ENCODE assay signal across 17 cellular contexts in genomic region chr13:74556002-74556551, GRCh38.
"Had no signal": no experiment of that assay in that cellular context is flagged by ENCODE, and none has a peak within 500 bp of the region (broad histone marks: within the 10 kb centered on the region; RNA-seq: fewer than 3 reads in every experiment).

No MANE protein-coding gene starts in this region.

- H3K27ac ChIP-seq: dorsolateral prefrontal cortex, stomach, testis, upper lobe of right lung, WERI-Rb-1 had no signal

- ATAC-seq: activated CD4-positive, alpha-beta T cell treated with anti-CD3 and anti-CD28 coated beads for 36 hours; activated CD8-positive, alpha-beta memory T cell treated with anti-CD3 and anti-CD28 coated beads, Interleukin-2, amount 10 ng/mL, durations not matched to agents 7 days and 5 days; left ventricle myocardium superior; natural killer cell treated with Interleukin-12 subunit alpha and Interleukin-12 subunit beta and Interleukin-15 and Interleukin-18, amount 100 ng/mL, for 72 hours; upper lobe of right lung had no signal

- H3K9me3 Mint-ChIP-seq: activated CD4-positive, alpha-beta memory T cell treated with anti-CD3 and anti-CD28 coated beads for 36 hours; activated T-helper 2 cell treated with anti-CD3 and anti-CD28 coated beads, Interferon-gamma antibody, Interleukin-2, Interleukin-4, amounts not matched to agents 10 μg/mL and 5 μg/mL and 100 μg/mL, durations not matched to agents 14 hours and 24 hours and 36 hours; natural killer cell treated with Interleukin-12 subunit alpha and Interleukin-12 subunit beta and Interleukin-15 and Interleukin-18, amount 100 ng/mL, for 72 hours had no signal

- H3K4me3 Mint-ChIP-seq: activated CD4-positive, alpha-beta memory T cell treated with anti-CD3 and anti-CD28 coated beads for 36 hours; activated CD4-positive, alpha-beta T cell treated with anti-CD3 and anti-CD28 coated beads for 36 hours; activated CD8-positive, alpha-beta memory T cell treated with anti-CD3 and anti-CD28 coated beads, Interleukin-2, amount 10 ng/mL, durations not matched to agents 7 days and 5 days; natural killer cell treated with Interleukin-12 subunit alpha and Interleukin-12 subunit beta and Interleukin-15 and Interleukin-18, amount 100 ng/mL, for 72 hours had no signal

- H3K4me1 ChIP-seq: stomach, testis, upper lobe of right lung had no signal

- H3K27me3 Mint-ChIP-seq: activated CD4-positive, alpha-beta memory T cell treated with anti-CD3 and anti-CD28 coated beads for 36 hours; activated CD4-positive, alpha-beta T cell treated with anti-CD3 and anti-CD28 coated beads for 36 hours; activated CD8-positive, alpha-beta memory T cell treated with anti-CD3 and anti-CD28 coated beads, Interleukin-2, amount 10 ng/mL, durations not matched to agents 7 days and 5 days had no signal

- H3K4me3 ChIP-seq: dorsolateral prefrontal cortex, stomach, testis, upper lobe of right lung had no signal

- H3K27ac Mint-ChIP-seq: activated CD4-positive, alpha-beta memory T cell treated with anti-CD3 and anti-CD28 coated beads for 36 hours; activated CD4-positive, alpha-beta T cell treated with anti-CD3 and anti-CD28 coated beads for 36 hours; activated CD8-positive, alpha-beta memory T cell treated with anti-CD3 and anti-CD28 coated beads, Interleukin-2, amount 10 ng/mL, durations not matched to agents 7 days and 5 days; activated T-helper 2 cell treated with anti-CD3 and anti-CD28 coated beads, Interferon-gamma antibody, Interleukin-2, Interleukin-4, amounts not matched to agents 10 μg/mL and 5 μg/mL and 100 μg/mL, durations not matched to agents 14 hours and 24 hours and 36 hours; natural killer cell treated with Interleukin-12 subunit alpha and Interleukin-12 subunit beta and Interleukin-15 and Interleukin-18, amount 100 ng/mL, for 72 hours had no signal

- H3K4me1 Mint-ChIP-seq: activated CD4-positive, alpha-beta T cell treated with anti-CD3 and anti-CD28 coated beads for 36 hours had no signal

- H3K36me3 Mint-ChIP-seq: activated CD4-positive, alpha-beta memory T cell treated with anti-CD3 and anti-CD28 coated beads for 36 hours; activated CD8-positive, alpha-beta memory T cell treated with anti-CD3 and anti-CD28 coated beads, Interleukin-2, amount 10 ng/mL, durations not matched to agents 7 days and 5 days; natural killer cell treated with Interleukin-12 subunit alpha and Interleukin-12 subunit beta and Interleukin-15 and Interleukin-18, amount 100 ng/mL, for 72 hours had no signal

- H3K36me3 ChIP-seq: stomach, upper lobe of right lung, WERI-Rb-1 had no signal

- DNase-seq: activated CD4-positive, alpha-beta memory T cell treated with anti-CD3 and anti-CD28 coated beads for 36 hours; activated CD4-positive, alpha-beta T cell treated with anti-CD3 and anti-CD28 coated beads for 36 hours; activated CD8-positive, alpha-beta memory T cell treated with anti-CD3 and anti-CD28 coated beads, Interleukin-2, amount 10 ng/mL, durations not matched to agents 7 days and 5 days; activated naive CD4-positive, alpha-beta T cell treated with anti-CD3 and anti-CD28 coated beads, Interleukin-2, amount 50 U/mL, for 16 hours; activated T-cell treated with anti-CD3 and anti-CD28 coated beads, Interleukin-2, amount 50 U/mL, for 1 hour; dorsolateral prefrontal cortex; hypothalamus; left ventricle myocardium superior; mesenchymal stem cell; stimulated activated CD4-positive, alpha-beta T cell treated with anti-CD3 and anti-CD28 coated beads, Interleukin-2, amount 100 ng/mL, for 24 hours; stomach; T-helper 1 cell; testis; upper lobe of right lung; WERI-Rb-1 had no signal

- H3K27me3 ChIP-seq: dorsolateral prefrontal cortex, stomach, testis, upper lobe of right lung had no signal

- H3K9me3 ChIP-seq: stomach, testis, upper lobe of right lung had no signal
